ENCODE assay signal across 11 cellular contexts in the genomic region with DNA sequence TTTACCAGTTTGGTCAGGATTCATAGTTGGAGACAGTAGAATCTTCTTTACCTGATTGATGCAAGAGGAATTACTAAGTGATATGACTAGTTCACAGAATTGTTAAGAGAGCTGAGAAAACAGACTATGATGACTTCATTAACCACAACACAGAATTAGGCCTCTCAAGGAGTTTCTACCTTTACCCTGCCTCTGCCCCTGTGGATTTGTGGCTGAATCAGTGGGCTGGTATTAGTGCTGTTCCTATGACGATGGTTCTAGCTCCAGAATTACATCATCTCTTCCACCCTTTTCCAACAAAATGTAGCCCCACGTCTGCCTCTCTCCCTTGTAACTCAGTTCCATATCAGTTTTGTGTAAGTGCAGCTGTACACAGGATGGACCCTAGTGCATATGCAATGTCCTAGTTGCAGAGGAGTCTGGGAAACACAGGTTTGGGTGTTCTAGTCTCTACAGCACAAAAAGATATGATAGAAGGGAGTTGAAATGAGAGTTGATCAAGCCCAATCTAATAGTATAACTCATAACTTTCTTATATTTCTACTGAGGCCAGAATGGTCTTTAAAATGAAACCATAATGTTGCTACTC.
DNase-seq lines count a peak whose midpoint lies in the region; ATAC-seq lines count a peak whose summit lies in the region.
"Had no signal": no experiment of that assay in that cellular context is flagged by ENCODE, and none has a peak within 500 bp of the region (broad histone marks: within the 10 kb centered on the region; RNA-seq: fewer than 3 reads in every experiment).

No MANE protein-coding gene starts in this region.

- no peaks in the 10 kb centered on the region; the same call in 1 of the 2 replicates for H3K27me3 ChIP-seq in HAP-1 (ENCODE audit: low read depth)

- no peak overlapping the region for H3K4me3 ChIP-seq in HAP-1

- DNase-seq in stimulated activated CD8-positive, alpha-beta memory T cell treated with anti-CD3 and anti-CD28 coated beads, Interleukin-7, amount 100 ng/mL, for 48 hours (ENCODE audit: extremely low read depth in 1 of 2, low read depth in 1 of 2), result peak; percentile 0 to 20
- DNase-seq in stimulated activated CD8-positive, alpha-beta memory T cell treated with anti-CD3 and anti-CD28 coated beads, Interleukin-4, amount 100 ng/mL, for 48 hours, result no peak
- no peak for DNase-seq in activated naive CD8-positive, alpha-beta T cell treated with anti-CD3 and anti-CD28 coated beads, Interleukin-2, amount 50 U/mL, for 24 hours
- DNase-seq in HAP-1 (ENCODE audit: low spot score in 2 of 2) (no peak), DMS153 treated with DMSO at 0.1 percent for 48 hours (lab: John Stamatoyannopoulos, UW; ENCODE audit: unreplicated experiment) (no peak), HCEC 1CT (no peak), GM19240 (ENCODE audit: insufficient read length, low spot score) (no peak)
- DNase-seq: activated gamma-delta T cell treated with Interleukin-2 at 50 U/mL for 16 hours; CD8-positive, alpha-beta memory T cell; NCI-H1092 had no signal

- no peaks in the 10 kb centered on the region for H3K36me3 ChIP-seq in HAP-1 (replicated peaks)

- peaks cover 11% of the 10 kb centered on the region for H3K27me3 Mint-ChIP-seq in activated naive CD8-positive, alpha-beta T cell treated with anti-CD3 and anti-CD28 coated beads, Interleukin-2, amount 50 U/mL, for 24 hours

- peaks cover 6% of the 10 kb centered on the region for H3K4me1 Mint-ChIP-seq in activated naive CD8-positive, alpha-beta T cell treated with anti-CD3 and anti-CD28 coated beads, Interleukin-2, amount 50 U/mL, for 24 hours
- H3K4me1 Mint-ChIP-seq: CD8-positive, alpha-beta memory T cell had no signal

- H3K27ac Mint-ChIP-seq in activated naive CD8-positive, alpha-beta T cell treated with anti-CD3 and anti-CD28 coated beads, Interleukin-2, amount 50 U/mL, for 24 hours, result no peak overlapping the region
- H3K27ac Mint-ChIP-seq: CD8-positive, alpha-beta memory T cell had no signal

- H3K4me3 Mint-ChIP-seq in activated naive CD8-positive, alpha-beta T cell treated with anti-CD3 and anti-CD28 coated beads, Interleukin-2, amount 50 U/mL, for 24 hours, result no peak overlapping the region

- in situ Hi-C loops in HAP-1 (cut with MboI; ENCODE audit: low sequenced_read_pairs), result no loop called here

- no peaks in the 10 kb centered on the region for H3K36me3 Mint-ChIP-seq in activated naive CD8-positive, alpha-beta T cell treated with anti-CD3 and anti-CD28 coated beads, Interleukin-2, amount 50 U/mL, for 24 hours (ENCODE audit: low read depth)
- H3K36me3 Mint-ChIP-seq: CD8-positive, alpha-beta memory T cell had no signal

- H3K9me3 Mint-ChIP-seq in activated naive CD8-positive, alpha-beta T cell treated with anti-CD3 and anti-CD28 coated beads, Interleukin-2, amount 50 U/mL, for 24 hours, result no peaks in the 10 kb centered on the region
- H3K9me3 Mint-ChIP-seq: CD8-positive, alpha-beta memory T cell had no signal

- no peaks in the 10 kb centered on the region for H3K4me1 ChIP-seq in HAP-1

- no peaks in the 10 kb centered on the region for H3K9me3 ChIP-seq in HAP-1

- ATAC-seq in HG03039 (IDR thresholded peaks at IDR 0.05; ENCODE audit: unreplicated experiment), result peak; percentile 68
- peak; percentile 80 for ATAC-seq in activated naive CD8-positive, alpha-beta T cell treated with anti-CD3 and anti-CD28 coated beads, Interleukin-2, amount 50 U/mL, for 24 hours

Comparison
In these comparisons a context has a peak if more than half of its experiments do, and no peak if none do; other contexts are left out.
1. DNase-seq: peak in stimulated activated CD8-positive, alpha-beta memory T cell treated with anti-CD3 and anti-CD28 coated beads, Interleukin-7, amount 100 ng/mL, for 48 hours (2 of 2); none in stimulated activated CD8-positive, alpha-beta memory T cell treated with anti-CD3 and anti-CD28 coated beads, Interleukin-4, amount 100 ng/mL, for 48 hours (single experiment), activated naive CD8-positive, alpha-beta T cell treated with anti-CD3 and anti-CD28 coated beads, Interleukin-2, amount 50 U/mL, for 24 hours (single experiment), HAP-1 (0 of 2), DMS153 treated with DMSO at 0.1 percent for 48 hours (single experiment), HCEC 1CT (single experiment) and GM19240 (single experiment).